1 cellular context compared by ENCODE assay signal in the genomic region with DNA sequence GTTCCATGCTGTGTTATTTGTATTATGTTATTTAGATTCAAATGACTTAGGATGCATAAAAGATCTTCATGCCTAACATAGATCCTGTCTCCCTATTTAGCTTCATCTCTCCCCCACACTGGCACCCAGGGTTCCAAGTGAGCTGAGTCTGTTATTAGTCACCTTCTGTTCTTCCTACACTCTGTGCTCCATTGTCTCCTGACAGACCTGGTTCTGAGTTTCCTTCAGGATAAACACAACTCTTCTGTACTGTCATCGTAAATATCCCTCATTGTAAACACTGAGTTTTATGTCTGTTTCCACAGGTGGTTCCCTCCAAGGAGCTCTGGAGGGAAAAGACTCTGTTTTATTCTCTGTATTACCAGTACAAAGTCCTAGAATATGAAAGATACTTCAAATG.
TF ChIP-seq lines count a peak whose summit lies in the region.

No MANE protein-coding gene starts in this region.

TF ChIP-seq in GM23338, 12 proteins besides CTCF, POLR2A, EP300 and RAD21 (continued from another document):
- TF ChIP-seq, protein P1, sequence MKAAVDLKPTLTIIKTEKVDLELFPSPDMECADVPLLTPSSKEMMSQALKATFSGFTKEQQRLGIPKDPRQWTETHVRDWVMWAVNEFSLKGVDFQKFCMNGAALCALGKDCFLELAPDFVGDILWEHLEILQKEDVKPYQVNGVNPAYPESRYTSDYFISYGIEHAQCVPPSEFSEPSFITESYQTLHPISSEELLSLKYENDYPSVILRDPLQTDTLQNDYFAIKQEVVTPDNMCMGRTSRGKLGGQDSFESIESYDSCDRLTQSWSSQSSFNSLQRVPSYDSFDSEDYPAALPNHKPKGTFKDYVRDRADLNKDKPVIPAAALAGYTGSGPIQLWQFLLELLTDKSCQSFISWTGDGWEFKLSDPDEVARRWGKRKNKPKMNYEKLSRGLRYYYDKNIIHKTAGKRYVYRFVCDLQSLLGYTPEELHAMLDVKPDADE (IDR thresholded peaks at IDR 0.05): no peak
- TF ChIP-seq STAT1 (IDR thresholded peaks at IDR 0.05; ENCODE audit: unreplicated experiment): no peak
- TF ChIP-seq JUNB (IDR thresholded peaks at IDR 0.05; ENCODE audit: unreplicated experiment): no peak
- no peak for TF ChIP-seq ZNF114 (CRISPR knock-in tag; IDR thresholded peaks at IDR 0.05)
- TF ChIP-seq, protein P2, sequence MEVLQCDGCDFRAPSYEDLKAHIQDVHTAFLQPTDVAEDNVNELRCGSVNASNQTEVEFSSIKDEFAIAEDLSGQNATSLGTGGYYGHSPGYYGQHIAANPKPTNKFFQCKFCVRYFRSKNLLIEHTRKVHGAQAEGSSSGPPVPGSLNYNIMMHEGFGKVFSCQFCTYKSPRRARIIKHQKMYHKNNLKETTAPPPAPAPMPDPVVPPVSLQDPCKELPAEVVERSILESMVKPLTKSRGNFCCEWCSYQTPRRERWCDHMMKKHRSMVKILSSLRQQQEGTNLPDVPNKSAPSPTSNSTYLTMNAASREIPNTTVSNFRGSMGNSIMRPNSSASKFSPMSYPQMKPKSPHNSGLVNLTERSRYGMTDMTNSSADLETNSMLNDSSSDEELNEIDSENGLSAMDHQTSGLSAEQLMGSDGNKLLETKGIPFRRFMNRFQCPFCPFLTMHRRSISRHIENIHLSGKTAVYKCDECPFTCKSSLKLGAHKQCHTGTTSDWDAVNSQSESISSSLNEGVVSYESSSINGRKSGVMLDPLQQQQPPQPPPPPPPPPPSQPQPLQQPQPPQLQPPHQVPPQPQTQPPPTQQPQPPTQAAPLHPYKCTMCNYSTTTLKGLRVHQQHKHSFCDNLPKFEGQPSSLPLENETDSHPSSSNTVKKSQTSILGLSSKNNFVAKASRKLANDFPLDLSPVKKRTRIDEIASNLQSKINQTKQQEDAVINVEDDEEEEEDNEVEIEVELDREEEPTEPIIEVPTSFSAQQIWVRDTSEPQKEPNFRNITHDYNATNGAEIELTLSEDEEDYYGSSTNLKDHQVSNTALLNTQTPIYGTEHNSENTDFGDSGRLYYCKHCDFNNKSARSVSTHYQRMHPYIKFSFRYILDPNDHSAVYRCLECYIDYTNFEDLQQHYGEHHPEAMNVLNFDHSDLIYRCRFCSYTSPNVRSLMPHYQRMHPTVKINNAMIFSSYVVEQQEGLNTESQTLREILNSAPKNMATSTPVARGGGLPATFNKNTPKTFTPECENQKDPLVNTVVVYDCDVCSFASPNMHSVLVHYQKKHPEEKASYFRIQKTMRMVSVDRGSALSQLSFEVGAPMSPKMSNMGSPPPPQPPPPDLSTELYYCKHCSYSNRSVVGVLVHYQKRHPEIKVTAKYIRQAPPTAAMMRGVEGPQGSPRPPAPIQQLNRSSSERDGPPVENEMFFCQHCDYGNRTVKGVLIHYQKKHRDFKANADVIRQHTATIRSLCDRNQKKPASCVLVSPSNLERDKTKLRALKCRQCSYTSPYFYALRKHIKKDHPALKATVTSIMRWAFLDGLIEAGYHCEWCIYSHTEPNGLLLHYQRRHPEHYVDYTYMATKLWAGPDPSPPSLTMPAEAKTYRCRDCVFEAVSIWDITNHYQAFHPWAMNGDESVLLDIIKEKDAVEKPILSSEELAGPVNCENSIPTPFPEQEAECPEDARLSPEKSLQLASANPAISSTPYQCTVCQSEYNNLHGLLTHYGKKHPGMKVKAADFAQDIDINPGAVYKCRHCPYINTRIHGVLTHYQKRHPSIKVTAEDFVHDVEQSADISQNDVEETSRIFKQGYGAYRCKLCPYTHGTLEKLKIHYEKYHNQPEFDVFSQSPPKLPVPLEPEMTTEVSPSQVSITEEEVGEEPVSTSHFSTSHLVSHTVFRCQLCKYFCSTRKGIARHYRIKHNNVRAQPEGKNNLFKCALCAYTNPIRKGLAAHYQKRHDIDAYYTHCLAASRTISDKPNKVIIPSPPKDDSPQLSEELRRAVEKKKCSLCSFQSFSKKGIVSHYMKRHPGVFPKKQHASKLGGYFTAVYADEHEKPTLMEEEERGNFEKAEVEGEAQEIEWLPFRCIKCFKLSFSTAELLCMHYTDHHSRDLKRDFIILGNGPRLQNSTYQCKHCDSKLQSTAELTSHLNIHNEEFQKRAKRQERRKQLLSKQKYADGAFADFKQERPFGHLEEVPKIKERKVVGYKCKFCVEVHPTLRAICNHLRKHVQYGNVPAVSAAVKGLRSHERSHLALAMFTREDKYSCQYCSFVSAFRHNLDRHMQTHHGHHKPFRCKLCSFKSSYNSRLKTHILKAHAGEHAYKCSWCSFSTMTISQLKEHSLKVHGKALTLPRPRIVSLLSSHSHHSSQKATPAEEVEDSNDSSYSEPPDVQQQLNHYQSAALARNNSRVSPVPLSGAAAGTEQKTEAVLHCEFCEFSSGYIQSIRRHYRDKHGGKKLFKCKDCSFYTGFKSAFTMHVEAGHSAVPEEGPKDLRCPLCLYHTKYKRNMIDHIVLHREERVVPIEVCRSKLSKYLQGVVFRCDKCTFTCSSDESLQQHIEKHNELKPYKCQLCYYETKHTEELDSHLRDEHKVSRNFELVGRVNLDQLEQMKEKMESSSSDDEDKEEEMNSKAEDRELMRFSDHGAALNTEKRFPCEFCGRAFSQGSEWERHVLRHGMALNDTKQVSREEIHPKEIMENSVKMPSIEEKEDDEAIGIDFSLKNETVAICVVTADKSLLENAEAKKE (CRISPR knock-in tag; IDR thresholded peaks at IDR 0.05): no peak
- no peak for TF ChIP-seq EZH2 (IDR thresholded peaks at IDR 0.05; ENCODE audit: low read depth, unreplicated experiment)
- TF ChIP-seq POLR2AphosphoS5 (IDR thresholded peaks at IDR 0.05; ENCODE audit: low read depth): no peak
